7 cellular contexts compared by ENCODE assay signal in genomic region chr1:234373938-234374240, GRCh38. TPM values are rescaled to one million over a fixed set of nuclear protein-coding genes. Genes with fewer than 3 reads are reported as not detected.
DNase-seq lines count a peak whose midpoint lies in the region; ATAC-seq lines count a peak whose summit lies in the region.

No MANE protein-coding gene starts in this region.

- DNase-seq in substantia nigra (lab: John Stamatoyannopoulos, UW), result no peak
- DNase-seq in NOMO-1 (lab: John Stamatoyannopoulos, UW; ENCODE audit: unreplicated experiment in 2 of 2), result no peak
- no peak for DNase-seq in ureter (ENCODE audit: low spot score)

- peak overlapping the region; percentile 90 for H3K9ac ChIP-seq in iPS-20b (ENCODE audit: low read depth, low read length)

- H3K36me3 ChIP-seq in iPS-20b (ENCODE audit: insufficient read depth, low read depth, low read length), result peaks cover 42% of the 10 kb centered on the region

- peak overlapping the region; percentile 87 for H3K4me3 ChIP-seq in iPS-20b (ENCODE audit: low read length)

- H3K4me1 ChIP-seq in iPS-20b (ENCODE audit: insufficient read depth, low read length), result peaks cover 5% of the 10 kb centered on the region; the same call in 1 of the 2 replicates

- peaks cover 59% of the 10 kb centered on the region for H3K4me1 Mint-ChIP-seq in activated naive CD8-positive, alpha-beta T cell (ENCODE audit: low read depth)

- H3K9me3 ChIP-seq in iPS-20b (ENCODE audit: insufficient read depth, low read depth, low read length), result no peaks in the 10 kb centered on the region

- H3K36me3 Mint-ChIP-seq in activated naive CD8-positive, alpha-beta T cell, result peaks cover 15% of the 10 kb centered on the region

- H3K27me3 Mint-ChIP-seq in activated naive CD8-positive, alpha-beta T cell, result no peaks in the 10 kb centered on the region

- H3K27ac ChIP-seq in iPS-20b (ENCODE audit: low read length) (peak overlapping the region; percentile 63), substantia nigra (ENCODE audit: low read depth, low read length, poor library complexity, severe bottlenecking) (peak overlapping the region; percentile 96)

- H3K27me3 ChIP-seq in iPS-20b (ENCODE audit: insufficient read depth, low read length), result peaks cover 3% of the 10 kb centered on the region; the same call in 1 of the 2 replicates

- no peaks in the 10 kb centered on the region for H3K9me3 Mint-ChIP-seq in activated naive CD8-positive, alpha-beta T cell (ENCODE audit: low read depth)

- H3K4me3 Mint-ChIP-seq in activated naive CD8-positive, alpha-beta T cell, result peak overlapping the region; percentile 97

- H3K27ac Mint-ChIP-seq in activated naive CD8-positive, alpha-beta T cell, result peak overlapping the region; percentile 100

- ATAC-seq in GM19025 (IDR thresholded peaks at IDR 0.05; ENCODE audit: low read depth, unreplicated experiment) (peak; percentile 14), HG02981 (IDR thresholded peaks at IDR 0.05; ENCODE audit: unreplicated experiment) (peak; percentile 8)

RNA-seq across cellular contexts. Expression of gene COA6, which starts 0.6 kb away (rescaled TPM):
- 18.2 TPM for total RNA-seq in ureter
